Comparison of ENCODE assay signal across 8 cellular contexts in the genomic region with DNA sequence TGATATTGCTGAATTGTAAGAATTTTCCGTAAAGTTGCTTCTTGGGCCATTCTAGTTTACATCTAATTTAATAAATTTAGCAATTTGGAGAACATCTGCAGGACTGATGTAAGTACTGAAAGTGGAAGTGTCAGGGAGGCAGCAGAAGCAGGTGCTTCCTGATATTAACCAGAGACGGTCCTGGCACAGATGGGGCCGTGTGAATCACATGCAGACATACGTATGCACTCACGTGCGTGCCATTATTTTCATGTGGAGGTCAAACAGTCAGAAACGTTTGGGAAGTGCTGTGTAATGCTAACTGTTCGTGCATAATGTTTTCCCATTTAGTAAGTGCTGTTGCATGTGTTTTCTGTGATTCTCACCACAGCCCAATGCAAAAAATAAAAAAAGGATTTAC.
DNase-seq lines count a peak whose midpoint lies in the region; ATAC-seq and TF ChIP-seq lines count a peak whose summit lies in the region.

No MANE protein-coding gene starts in this region.

- peaks cover 34% of the 10 kb centered on the region for H3K36me3 Mint-ChIP-seq in T-cell
- peaks cover 3 to 7% of the 10 kb centered on the region in 2 donors for H3K36me3 Mint-ChIP-seq in naive B cell

- H3K27me3 Mint-ChIP-seq in T-cell (no peaks in the 10 kb centered on the region), naive B cell (no peaks in the 10 kb centered on the region)

- H3K4me3 Mint-ChIP-seq in T-cell, result peak overlapping the region; percentile 55 to 66 (median 66)
- peak overlapping the region; percentile 55 to 84 (median 76) for H3K4me3 Mint-ChIP-seq in naive B cell

- TF ChIP-seq CTCF in adrenal gland (IDR thresholded peaks at IDR 0.05) (no peak), testis (IDR thresholded peaks at IDR 0.05) (no peak)

- intact Hi-C loops in adrenal gland (cut with DNase I) (no loop called here), testis (cut with DNase I; ENCODE audit: low total_unique reads) (no loop called here)

- 13 to 29% (median 18%) methylated on average over 8 of the region's 8 CpGs for WGBS in adrenal gland, 4 donors
- WGBS in testis, 2 donors, result 55 to 66% methylated on average over 8 of the region's 8 CpGs

- H3K9me3 Mint-ChIP-seq in T-cell, result no peaks in the 10 kb centered on the region
- H3K9me3 Mint-ChIP-seq in naive B cell, result no peaks in the 10 kb centered on the region

- no peaks in the 10 kb centered on the region for H3K9me3 ChIP-seq in adrenal gland (replicated peaks in 1 of 3)
- H3K9me3 ChIP-seq in testis, result no peaks in the 10 kb centered on the region

- POLR2A ChIA-PET in T-cell (lab: Charles Lee), result interaction anchor here in 1 of 2 donors (1.0 kb wide), 1 partner anchor 53 kb away, joined by 3 read pairs; no protein-coding TSS in a partner anchor

- H3K27ac Mint-ChIP-seq in T-cell (peak overlapping the region; percentile 82 to 91), naive B cell (peak overlapping the region; percentile 97 to 100 (median 99))

- H3K4me3 ChIP-seq in adrenal gland (no peak overlapping the region), testis (no peak overlapping the region)

- H3K4me1 Mint-ChIP-seq in T-cell (peaks cover 78 to 93% (median 85%) of the 10 kb centered on the region in 3 donors), naive B cell (peaks cover 53 to 91% (median 77%) of the 10 kb centered on the region in 3 donors)

- H3K27me3 ChIP-seq in adrenal gland (no peaks in the 10 kb centered on the region), testis (no peaks in the 10 kb centered on the region)

- CTCF ChIA-PET in T-cell (lab: Charles Lee), result interaction anchor here in 1 of 2 donors (0.6 kb wide), 1 partner anchor 31 kb away, joined by 3 read pairs; no protein-coding TSS in a partner anchor

- H3K27ac ChIP-seq in adrenal gland (peak overlapping the region; percentile 48 to 91 (median 62)), testis (no peak overlapping the region)

- TF ChIP-seq POLR2A in adrenal gland (IDR thresholded peaks at IDR 0.05), result peak in 1 of 2 donors; percentile 53
- TF ChIP-seq POLR2A in testis (IDR thresholded peaks at IDR 0.05), result no peak

- ATAC-seq in HG03159 (IDR thresholded peaks at IDR 0.05; ENCODE audit: unreplicated experiment) (peak; percentile 91), T-cell (replicated peaks in 1 of 4) (peak; percentile 83 to 97 (median 83)), naive B cell (ENCODE audit: low read depth in 2 of 2) (peak; percentile 96)

- DNase-seq in NCI-H1417 (lab: John Stamatoyannopoulos, UW) (peak in 2 of 3 experiments; percentile 13 to 51), NCI-H1417 treated with DMSO at 0.1 percent for 48 hours (lab: John Stamatoyannopoulos, UW) (no peak), T-cell (peak in 33 of 34 experiments; percentile 40 to 85 (median 73)), adrenal gland (peak; percentile 83 to 97 (median 88)), naive B cell (peak; percentile 92), testis (peak; percentile 65), HuH-7 (ENCODE audit: low spot score) (no peak)

- no peaks in the 10 kb centered on the region for H3K36me3 ChIP-seq in adrenal gland (replicated peaks in 1 of 2)
- H3K36me3 ChIP-seq in testis (ENCODE audit: low read depth, missing control alignments), result no peaks in the 10 kb centered on the region

- H3K4me1 ChIP-seq in adrenal gland (replicated peaks in 1 of 2) (peaks cover 42 to 58% of the 10 kb centered on the region in 2 donors), testis (peaks cover 21% of the 10 kb centered on the region)

Comparison
In these comparisons a context has a peak if more than half of its experiments do, and no peak if none do; other contexts are left out.
1. DNase-seq: peak in NCI-H1417 (2 of 3), T-cell (33 of 34), adrenal gland (7 of 7), naive B cell (single experiment) and testis (single experiment); none in NCI-H1417 treated with DMSO at 0.1 percent for 48 hours (single experiment) and HuH-7 (single experiment).
2. H3K27ac ChIP-seq: peak in adrenal gland (5 of 5); none in testis (0 of 2).
3. Peak in every context shown above with its lines, with median percentiles within 50 percentile points of each other: ATAC-seq.